Comparison of ENCODE assay signal across 8 cellular contexts in the genomic region with DNA sequence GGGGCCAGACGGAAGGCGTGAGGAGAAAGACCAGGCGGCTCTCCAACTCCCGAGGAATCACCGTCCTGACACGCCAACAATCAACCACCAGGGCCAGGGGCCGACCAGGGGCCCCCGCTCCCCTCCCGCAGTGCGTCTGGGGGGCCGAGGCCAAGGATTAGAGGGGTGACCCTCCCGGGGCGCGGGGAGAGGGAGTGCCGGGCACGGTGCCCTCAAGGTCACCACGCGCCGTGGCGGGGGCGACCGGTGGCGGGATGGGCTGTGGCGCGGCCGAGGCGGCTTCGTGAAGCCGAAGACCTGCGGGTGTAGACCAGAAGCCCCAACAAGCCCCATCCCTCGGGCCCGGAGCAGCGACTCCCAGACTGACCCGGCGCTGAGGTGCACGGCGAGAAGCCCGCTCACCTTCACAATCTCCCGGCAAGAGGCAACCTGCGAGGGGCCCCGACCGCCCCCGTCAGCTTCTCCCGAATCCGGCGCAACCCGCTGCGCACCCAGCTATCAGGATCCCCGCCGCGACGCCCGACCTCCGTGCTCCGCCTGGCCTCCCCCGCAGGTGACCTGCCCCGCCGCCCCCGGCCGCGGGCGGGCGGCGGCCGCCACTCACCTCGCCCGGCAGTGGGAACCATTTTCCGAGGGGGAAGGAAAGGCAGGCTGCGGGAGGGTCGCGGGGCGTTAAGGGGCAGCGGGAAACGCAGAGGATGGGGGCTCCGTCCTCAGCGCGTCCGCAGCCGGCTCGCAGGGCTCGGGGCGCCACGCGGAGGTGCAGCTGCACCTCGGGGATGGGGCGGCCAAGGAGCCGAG. TPM values are rescaled to one million over a fixed set of nuclear protein-coding genes. Genes with fewer than 3 reads are reported as not detected.
DNase-seq lines count a peak whose midpoint lies in the region; ATAC-seq and TF ChIP-seq lines count a peak whose summit lies in the region.

No MANE protein-coding gene starts in this region.

- H3K9me3 Mint-ChIP-seq in brain (peaks cover 0 to 5% (median 0%) of the 10 kb centered on the region in 5 experiments), immature natural killer cell (no peaks in the 10 kb centered on the region)

- H3K4me3 Mint-ChIP-seq in brain: peak overlapping the region; percentile 93 to 97 (median 96)
- H3K4me3 Mint-ChIP-seq in immature natural killer cell: peak overlapping the region; percentile 91 to 98 (median 94)

- ATAC-seq in HG02981 (IDR thresholded peaks at IDR 0.05; ENCODE audit: unreplicated experiment) (peak; percentile 0), GM18520 (IDR thresholded peaks at IDR 0.05; ENCODE audit: unreplicated experiment) (no peak)

- peak overlapping the region; percentile 68 for H3K4me3 ChIP-seq in GM12865 (ENCODE audit: low read depth, low read length)

- H3K27ac Mint-ChIP-seq in brain: peak overlapping the region; percentile 87 to 96 (median 93)
- H3K27ac Mint-ChIP-seq in immature natural killer cell: peak overlapping the region; percentile 74 to 96 (median 89)

- H3K27me3 Mint-ChIP-seq in brain: peaks cover 42% of the 10 kb centered on the region
- H3K27me3 Mint-ChIP-seq in immature natural killer cell (ENCODE audit: low read depth in 3 of 3): peaks cover 16 to 20% (median 17%) of the 10 kb centered on the region in 3 donors

- in situ Hi-C loops in G401 (cut with HindIII; ENCODE audit: low sequenced_read_pairs): no loop called here

- peak; percentile 56 for DNase-seq in GM12865 (ENCODE audit: low read depth)
- DNase-seq in SW480 (ENCODE audit: low spot score): peak; percentile 35
- DNase-seq in immature natural killer cell: peak in 2 of 3 donors; percentile 37 to 38
- peak; percentile 13 to 20 for DNase-seq in stimulated activated CD4-positive, alpha-beta T cell treated with anti-CD3 and anti-CD28 coated beads, Interleukin-15, amount 100 ng/mL, for 48 hours (ENCODE audit: low read depth in 2 of 2)
- DNase-seq in G401 (ENCODE audit: low spot score): no peak

- TF ChIP-seq CTCF in GM12865 (IDR thresholded peaks at IDR 0.05; ENCODE audit: insufficient read depth, low read depth, low read length, missing control alignments) (peak; percentile 25), brain (conservative IDR thresholded peaks at IDR 0.05) (no peak)

- no peaks in the 10 kb centered on the region for H3K36me3 Mint-ChIP-seq in brain
- H3K36me3 Mint-ChIP-seq in immature natural killer cell: no peaks in the 10 kb centered on the region

- H3K4me1 Mint-ChIP-seq in brain (peaks cover 50% of the 10 kb centered on the region), immature natural killer cell (peaks cover 45 to 59% of the 10 kb centered on the region in 2 donors)

RNA-seq across cellular contexts. Expression of a gene that starts 0.4 kb away (rescaled TPM):
- polyA plus RNA-seq in brain (ENCODE audit: insufficient read depth, low read depth, low replicate concordance) (12.0 TPM), immature natural killer cell (10 to 100 TPM; 15.6 to 29.5 (median 17.8) TPM)
- total RNA-seq in G401 (2014; rRNA removed; shearing (Covaris generic)): 9.0 and 12.7 TPM in 2 replicates
